8 cellular contexts compared by ENCODE assay signal in the genomic region with DNA sequence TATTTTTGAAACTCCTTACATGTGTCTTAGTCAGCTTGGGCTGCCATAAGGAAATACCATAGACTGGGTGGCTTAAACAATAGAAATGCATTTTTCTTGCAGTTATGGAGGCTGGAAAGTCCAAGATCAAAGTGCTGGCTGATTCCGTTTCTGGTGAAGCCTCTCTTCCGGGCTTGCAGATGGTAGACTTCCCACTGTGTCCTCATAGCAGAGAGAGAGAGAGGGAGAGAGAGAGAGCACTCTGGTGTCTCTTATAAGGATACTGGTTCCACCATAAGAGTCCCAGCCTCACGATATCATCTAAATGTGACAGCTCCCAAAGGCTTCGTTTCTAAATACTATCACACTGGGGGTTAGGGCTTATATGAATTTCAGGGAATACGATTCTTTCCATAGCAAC. TPM values are rescaled to one million over a fixed set of nuclear protein-coding genes. Genes with fewer than 3 reads are reported as not detected.
A peak's percentile ranks its signal among the peaks of the same experiment; 100 is the strongest.
DNase-seq lines count a peak whose midpoint lies in the region; ATAC-seq, FAIRE-seq and TF ChIP-seq lines count a peak whose summit lies in the region.

No MANE protein-coding gene starts in this region.

- peak overlapping the region; percentile 85 for H3K4me2 ChIP-seq in Loucy (ENCODE audit: low read depth, low read length, poor library complexity, severe bottlenecking)
- no peak overlapping the region for H3K4me2 ChIP-seq in GM23248 (ENCODE audit: unreplicated experiment)

- TF ChIP-seq POLR2A in breast epithelium (IDR thresholded peaks at IDR 0.05) (no peak), sigmoid colon (IDR thresholded peaks at IDR 0.05) (no peak)

- DNase-seq in breast epithelium (ENCODE audit: low spot score in 2 of 2) (no peak), sigmoid colon (no peak), GM23248 (no peak), retina (no peak), frontal cortex (ENCODE audit: low spot score in 2 of 2) (no peak), RPMI8226 (no peak)

- H2AFZ ChIP-seq in Loucy (ENCODE audit: low read length), result peak overlapping the region; percentile 89
- no peak overlapping the region for H2AFZ ChIP-seq in GM23248

- no peak for TF ChIP-seq EP300 in sigmoid colon (IDR thresholded peaks at IDR 0.05)

- H3K4me3 ChIP-seq in Loucy (ENCODE audit: low read length, poor library complexity, severe bottlenecking), result peak overlapping the region; percentile 82
- peak overlapping the region; percentile 36 to 69 (median 59) for H3K4me3 ChIP-seq in breast epithelium
- H3K4me3 ChIP-seq in sigmoid colon, result peak overlapping the region in 3 of 4 donors; percentile 34 to 43 (median 39)
- no peak overlapping the region for H3K4me3 ChIP-seq in GM23248

- no peaks in the 10 kb centered on the region for H3K79me2 ChIP-seq in Loucy (ENCODE audit: insufficient read depth, low read length)
- no peaks in the 10 kb centered on the region for H3K79me2 ChIP-seq in GM23248 (ENCODE audit: insufficient read depth)

- peak; percentile 11 for ATAC-seq in GM19324 (IDR thresholded peaks at IDR 0.05; ENCODE audit: low FRiP score, unreplicated experiment)

- in situ Hi-C loops in GM23248 (cut with MboI), result loop anchor here (5.0 to 25.0 kb wide), 2 partner anchors 303 to 518 kb away; no protein-coding TSS in a partner anchor

- peak overlapping the region; percentile 60 to 75 for H3K27ac ChIP-seq in breast epithelium
- no peak overlapping the region for H3K27ac ChIP-seq in sigmoid colon
- H3K27ac ChIP-seq in GM23248, result no peak overlapping the region

- H3K9me2 ChIP-seq in Loucy (replicated peaks; ENCODE audit: low read depth, low read length), result no peaks in the 10 kb centered on the region
- H3K9me2 ChIP-seq in GM23248 (ENCODE audit: insufficient read depth), result no peaks in the 10 kb centered on the region

- H3K4me1 ChIP-seq in Loucy (ENCODE audit: insufficient read depth, low read length, poor library complexity, severe bottlenecking), result peaks cover 6% of the 10 kb centered on the region
- no peaks in the 10 kb centered on the region for H3K4me1 ChIP-seq in breast epithelium
- H3K4me1 ChIP-seq in sigmoid colon, result no peaks in the 10 kb centered on the region
- no peaks in the 10 kb centered on the region for H3K4me1 ChIP-seq in GM23248 (ENCODE audit: insufficient read depth)

- H3K9me3 ChIP-seq in Loucy (ENCODE audit: insufficient read depth, low read depth, low read length) (no peaks in the 10 kb centered on the region), breast epithelium (no peaks in the 10 kb centered on the region), sigmoid colon (no peaks in the 10 kb centered on the region), GM23248 (ENCODE audit: low read depth) (no peaks in the 10 kb centered on the region)

- H3K9ac ChIP-seq in Loucy (ENCODE audit: low read depth, low read length, poor library complexity, severe bottlenecking) (peak overlapping the region; percentile 72), GM23248 (no peak overlapping the region)

- WGBS in sigmoid colon, 2 donors, result 21 to 58% methylated on average over 5 of the region's 5 CpGs
- 85 to 89% methylated on average over 5 of the region's 5 CpGs for WGBS in GM23248 (ENCODE audit: low coverage in 1 of 2, low lambda C conversion rate in 2 of 2, missing lambda C conversion rate in 2 of 2), 2 experiments

- H3F3A ChIP-seq in Loucy (ENCODE audit: low read depth) (no peaks in the 10 kb centered on the region), GM23248 (ENCODE audit: insufficient read depth) (no peaks in the 10 kb centered on the region)

- intact Hi-C loops in breast epithelium (cut with DNase I; ENCODE audit: low total_unique reads) (loop anchor here (10.0 kb wide), 1 partner anchor 311 kb away; no protein-coding TSS in a partner anchor), sigmoid colon (cut with DNase I) (loop anchor here (10.0 kb wide), 3 partner anchors 201 to 1091 kb away; partner anchors contain the start of gene ELOVL6)

- H3K27me3 ChIP-seq in Loucy (ENCODE audit: insufficient read depth, low read length, poor library complexity, severe bottlenecking), result no peaks in the 10 kb centered on the region
- no peaks in the 10 kb centered on the region for H3K27me3 ChIP-seq in breast epithelium
- no peaks in the 10 kb centered on the region for H3K27me3 ChIP-seq in sigmoid colon
- H3K27me3 ChIP-seq in GM23248 (replicated peaks; ENCODE audit: insufficient read depth), result no peaks in the 10 kb centered on the region

- no peak for TF ChIP-seq CTCF in Loucy (conservative IDR thresholded peaks at IDR 0.05; ENCODE audit: low read length)
- no peak for TF ChIP-seq CTCF in breast epithelium (IDR thresholded peaks at IDR 0.05)
- no peak for TF ChIP-seq CTCF in sigmoid colon (IDR thresholded peaks at IDR 0.05)

- FAIRE-seq in frontal cortex (lab: Jason Lieb, UNC), result no peak

- H3K36me3 ChIP-seq in Loucy (ENCODE audit: insufficient read depth, low read length) (no peaks in the 10 kb centered on the region), breast epithelium (no peaks in the 10 kb centered on the region), sigmoid colon (no peaks in the 10 kb centered on the region), GM23248 (ENCODE audit: low read depth) (no peaks in the 10 kb centered on the region)

- H4K20me1 ChIP-seq in Loucy (ENCODE audit: insufficient read depth, low read length, poor library complexity, severe bottlenecking), result no peaks in the 10 kb centered on the region
- no peaks in the 10 kb centered on the region for H4K20me1 ChIP-seq in GM23248 (ENCODE audit: insufficient read depth)

RNA-seq across cellular contexts. Expression of gene ENPEP, which starts 39.7 kb away (rescaled TPM):
- total RNA-seq in breast epithelium (10 to 100 TPM in 1 of 3 donors, 1 to 10 TPM in 2; 5.0 to 10.2 (median 9.8) TPM), sigmoid colon (1 to 10 TPM in 3 of 4 donors, under 1 TPM in 1; 0.99 to 2.2 (median 1.6) TPM), frontal cortex (2.0 TPM)
- polyA plus RNA-seq in sigmoid colon (under 1 TPM; 0.23 to 0.73 (median 0.60) TPM), GM23248 (2016; fragmentation: Nextera tagmentation; extraction: Ambion mirVana) (0.11 and 0.44 TPM in 2 replicates)
- total RNA-seq in GM23248 (2014; rRNA removed; shearing (Covaris generic)), result 0.11 TPM in 1 of 2 replicates, not detected in the other

Comparison
In these comparisons a context has a peak if more than half of its experiments do, and no peak if none do; other contexts are left out.
1. H3K27ac ChIP-seq: peak in breast epithelium (2 of 2); none in sigmoid colon (0 of 4) and GM23248 (single experiment).